ENCODE assay signal across 27 cellular contexts in genomic region chr3:194748229-194748628, GRCh38.
"Had no signal": no experiment of that assay in that cellular context is flagged by ENCODE, and none has a peak within 500 bp of the region (broad histone marks: within the 10 kb centered on the region; RNA-seq: fewer than 3 reads in every experiment).

No MANE protein-coding gene starts in this region.

- H3K36me3 ChIP-seq: brain microvascular endothelial cell, heart right ventricle, left ventricle myocardium inferior, spleen, upper lobe of left lung, WERI-Rb-1 had no signal

- DNase-seq: activated CD4-positive, alpha-beta memory T cell treated with anti-CD3 and anti-CD28 coated beads, Interleukin-2, amount 10 ng/mL, durations not matched to agents 7 days and 5 days; activated CD4-positive, alpha-beta T cell treated with anti-CD3 and anti-CD28 coated beads, Interleukin-2, amount 10 ng/mL, durations not matched to agents 7 days and 5 days; activated CD4-positive, CD25-positive, alpha-beta regulatory T cell treated with anti-CD3 and anti-CD28 coated beads, Interleukin-2, amount 50 U/mL, for 72 hours; activated CD8-positive, alpha-beta memory T cell treated with anti-CD3 and anti-CD28 coated beads, Interleukin-2, amount 50 U/mL, for 48 hours; activated gamma-delta T cell; activated naive CD4-positive, alpha-beta T cell treated with anti-CD3 and anti-CD28 coated beads, Interleukin-2, amount 50 U/mL, for 16 hours; activated T-cell treated with anti-CD3 and anti-CD28 coated beads, Interleukin-2, amount 50 U/mL, for 24 hours; amniotic stem cell; brain microvascular endothelial cell; dorsolateral prefrontal cortex; effector memory CD8-positive, alpha-beta T cell; erythroblast; heart right ventricle; left ventricle myocardium inferior; nucleus accumbens; right cardiac atrium; spleen; stimulated activated naive CD8-positive, alpha-beta T cell treated with anti-CD3 and anti-CD28 coated beads, Interleukin-15, Interleukin-2, amounts not matched to agents 100 U/mL and 50 U/mL, for 24 hours; T-helper 9 cell; WERI-Rb-1 had no signal

- H3K27ac ChIP-seq: brain microvascular endothelial cell, coronary artery, dorsolateral prefrontal cortex, heart right ventricle, left ventricle myocardium inferior, spleen, upper lobe of left lung, WERI-Rb-1 had no signal

- H3K4me3 ChIP-seq: coronary artery, dorsolateral prefrontal cortex, heart right ventricle, left ventricle myocardium inferior, lung, spleen, upper lobe of left lung had no signal

- H3K4me3 Mint-ChIP-seq: activated CD4-positive, alpha-beta memory T cell treated with anti-CD3 and anti-CD28 coated beads, Interleukin-2, amount 10 ng/mL, durations not matched to agents 7 days and 5 days; activated CD4-positive, alpha-beta T cell treated with anti-CD3 and anti-CD28 coated beads, Interleukin-2, amount 10 ng/mL, durations not matched to agents 7 days and 5 days; activated T-cell treated with anti-CD3 and anti-CD28 coated beads, Interleukin-2, amount 50 U/mL, for 24 hours; effector memory CD8-positive, alpha-beta T cell; nephron had no signal

- H3K9me3 Mint-ChIP-seq: activated CD4-positive, alpha-beta memory T cell treated with anti-CD3 and anti-CD28 coated beads, Interleukin-2, amount 10 ng/mL, durations not matched to agents 7 days and 5 days; activated CD4-positive, alpha-beta T cell treated with anti-CD3 and anti-CD28 coated beads, Interleukin-2, amount 10 ng/mL, durations not matched to agents 7 days and 5 days; activated T-cell treated with anti-CD3 and anti-CD28 coated beads, Interleukin-2, amount 50 U/mL, for 24 hours; effector memory CD8-positive, alpha-beta T cell; nephron had no signal

- H3K27me3 ChIP-seq: heart right ventricle, spleen, upper lobe of left lung had no signal

- H3K9me3 ChIP-seq: heart right ventricle, left ventricle myocardium inferior, spleen, upper lobe of left lung had no signal

- H3K27ac Mint-ChIP-seq: activated CD4-positive, alpha-beta memory T cell treated with anti-CD3 and anti-CD28 coated beads, Interleukin-2, amount 10 ng/mL, durations not matched to agents 7 days and 5 days; activated CD4-positive, alpha-beta T cell treated with anti-CD3 and anti-CD28 coated beads, Interleukin-2, amount 10 ng/mL, durations not matched to agents 7 days and 5 days; activated T-cell treated with anti-CD3 and anti-CD28 coated beads, Interleukin-2, amount 50 U/mL, for 24 hours; effector memory CD8-positive, alpha-beta T cell had no signal

- ATAC-seq: effector memory CD8-positive, alpha-beta T cell; heart right ventricle; right cardiac atrium; stimulated activated naive CD8-positive, alpha-beta T cell treated with anti-CD3 and anti-CD28 coated beads, Interleukin-15, Interleukin-2, amounts not matched to agents 100 U/mL and 50 U/mL, for 24 hours had no signal

- H3K27me3 Mint-ChIP-seq: activated CD4-positive, alpha-beta T cell treated with anti-CD3 and anti-CD28 coated beads, Interleukin-2, amount 10 ng/mL, durations not matched to agents 7 days and 5 days; activated T-cell treated with anti-CD3 and anti-CD28 coated beads, Interleukin-2, amount 50 U/mL, for 24 hours had no signal

- FAIRE-seq: astrocyte, islet of Langerhans, TTC549 had no signal

- H3K4me1 Mint-ChIP-seq: activated CD4-positive, alpha-beta memory T cell treated with anti-CD3 and anti-CD28 coated beads, Interleukin-2, amount 10 ng/mL, durations not matched to agents 7 days and 5 days; activated CD4-positive, alpha-beta T cell treated with anti-CD3 and anti-CD28 coated beads, Interleukin-2, amount 10 ng/mL, durations not matched to agents 7 days and 5 days had no signal
